In the genomic region with DNA sequence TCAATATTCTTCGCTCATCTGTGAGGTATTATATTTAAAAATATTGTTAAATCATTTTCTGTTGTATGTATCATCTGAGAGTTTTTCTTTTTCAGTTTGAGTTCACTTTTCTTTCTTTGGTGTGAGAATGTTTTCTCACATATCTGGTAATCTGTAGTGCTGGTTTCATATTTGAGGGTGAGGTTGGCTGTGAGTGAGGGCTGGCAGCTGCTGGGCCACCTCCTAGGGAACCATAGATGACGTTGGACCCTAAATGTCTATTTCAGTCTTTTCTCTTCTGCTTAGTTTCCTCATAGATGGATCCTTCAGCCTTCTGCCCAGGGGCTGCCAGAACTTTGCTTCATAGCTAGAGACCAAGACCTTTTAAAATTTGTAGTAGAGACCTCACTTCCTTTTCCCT, we compare ENCODE assay signal across 10 cellular contexts. TPM values are rescaled to one million over a fixed set of nuclear protein-coding genes. Genes with fewer than 3 reads are reported as not detected.
DNase-seq lines count a peak whose midpoint lies in the region; ATAC-seq, FAIRE-seq and TF ChIP-seq lines count a peak whose summit lies in the region.
"Had no signal": no experiment of that assay in that cellular context is flagged by ENCODE, and none has a peak within 500 bp of the region (broad histone marks: within the 10 kb centered on the region; RNA-seq: fewer than 3 reads in every experiment).

No MANE protein-coding gene starts in this region.

- H3K36me3 ChIP-seq in GM12878 (ENCODE audit: control insufficient read depth in 2 of 2, insufficient read depth in 2 of 2, low read length in 1 of 2), result peaks cover 0 to 4% of the 10 kb centered on the region in 2 experiments; a peak in 2 of 4 replicates

- ATAC-seq in activated CD4-positive, CD25-positive, alpha-beta regulatory T cell treated with anti-CD3 and anti-CD28 coated beads, Interleukin-2, amount 50 U/mL, for 24 hours, result peak; percentile 29 to 31
- peak; percentile 51 for ATAC-seq in GM21528 (IDR thresholded peaks at IDR 0.05; ENCODE audit: low FRiP score, unreplicated experiment)
- peak; percentile 42 for ATAC-seq in HG03378 (IDR thresholded peaks at IDR 0.05; ENCODE audit: unreplicated experiment)
- ATAC-seq in GM12878, result peak; percentile 66
- ATAC-seq in T-cell (replicated peaks in 1 of 4), result no peak

- peaks cover 25 to 33% (median 28%) of the 10 kb centered on the region in 3 donors for H3K4me1 Mint-ChIP-seq in T-cell

- in situ Hi-C loops in GM12878 (cut with MboI), result no loop called here

- H2AFZ ChIP-seq in GM12878 (ENCODE audit: control insufficient read depth, low read depth, low read length), result no peak overlapping the region

- FAIRE-seq in GM12878 (lab: Jason Lieb, UNC), result no peak

- no TSS peak for BruUV-seq in GM12878 (replicated peaks; lab: Mats Ljungman, UMichigan)

- no peak for TF ChIP-seq POLR2A in GM12878 (IDR thresholded peaks at IDR 0.05; ENCODE audit: low read depth, low read length)

- H3K27me3 Mint-ChIP-seq in T-cell, result no peaks in the 10 kb centered on the region
- H3K27me3 Mint-ChIP-seq: progenitor cell of endocrine pancreas had no signal

- no peak overlapping the region for H3K4me3 Mint-ChIP-seq in T-cell

- H3K4me3 ChIP-seq in GM12878, result no peak overlapping the region

- no peak for TF ChIP-seq CTCF in GM12878 (IDR thresholded peaks at IDR 0.05 in 2 of 3, conservative IDR thresholded peaks at IDR 0.05 in 1 of 3; ENCODE audit: control insufficient read depth in 2 of 3, extremely low read depth in 1 of 3, insufficient read depth in 1 of 3, low read depth in 3 of 3, low read length in 3 of 3)

- peaks cover 87% of the 10 kb centered on the region for H3K4me1 ChIP-seq in GM12878 (ENCODE audit: control insufficient read depth, insufficient read depth, low read length)

- no peak for DNase-seq in activated CD4-positive, CD25-positive, alpha-beta regulatory T cell treated with anti-CD3 and anti-CD28 coated beads, Interleukin-2, amount 50 U/mL, for 72 hours
- peak; percentile 62 for DNase-seq in GM12878 (ENCODE audit: low read depth, low spot score)
- no peak for DNase-seq in T-cell
- DNase-seq in substantia nigra (lab: John Stamatoyannopoulos, UW), result no peak
- DNase-seq in NCI-H82 (lab: John Stamatoyannopoulos, UW), result no peak

- H3K36me3 Mint-ChIP-seq in T-cell, result peaks cover 6% of the 10 kb centered on the region

- SMC1A ChIA-PET in GM12878 (lab: Charles Lee; ENCODE audit: uncharacterized antibody, unreplicated experiment), result interaction anchor here (0.7 to 2.4 kb wide), 9 partner anchors 10 to 169 kb away, joined by 3 to 7 read pairs (median 4); no protein-coding TSS in a partner anchor

- peaks cover 77% of the 10 kb centered on the region for H3K79me2 ChIP-seq in GM12878 (ENCODE audit: control insufficient read depth, insufficient read depth, low read length)

- 0% methylated on average over 2 of the region's 2 CpGs for WGBS in GM12878 (ENCODE audit: insufficient coverage, insufficient replicate concordance, low lambda C conversion rate, missing lambda C conversion rate)

- H3K4me2 ChIP-seq in GM12878 (ENCODE audit: control insufficient read depth, insufficient read depth), result peak overlapping the region; percentile 65

- intact Hi-C loops in GM12878 (cut with micrococcal nuclease; ENCODE audit: unreplicated experiment), result loop anchor here (2.0 kb wide), 1 partner anchor 49 kb away; no protein-coding TSS in a partner anchor

- POLR2A ChIA-PET in GM12878 (lab: Charles Lee), result interaction anchor here (1.7 kb wide), 1 partner anchor 12 kb away, joined by 5 read pairs; no protein-coding TSS in a partner anchor
- POLR2A ChIA-PET in T-cell (lab: Charles Lee), result interaction anchor here in 1 of 2 donors (0.6 kb wide), 1 partner anchor 427 kb away, joined by 4 read pairs; no protein-coding TSS in a partner anchor

- H3K9ac ChIP-seq in GM12878 (ENCODE audit: control insufficient read depth, insufficient read depth, low read length), result peak overlapping the region; percentile 24; the same call in 1 of the 2 replicates

- H3K27ac Mint-ChIP-seq in T-cell, result peak overlapping the region in 1 of 2 donors; percentile 73
- H3K27ac Mint-ChIP-seq: progenitor cell of endocrine pancreas had no signal

- CTCF ChIA-PET in GM12878 (lab: Yijun Ruan, JAX), result interaction anchor here (0.6 to 1.9 kb wide), 3 partner anchors 25 to 48 kb away, joined by 3 to 7 read pairs (median 3); no protein-coding TSS in a partner anchor
- CTCF ChIA-PET in T-cell (lab: Charles Lee), result no interaction called here

- H3K9me3 ChIP-seq in GM12878 (replicated peaks; ENCODE audit: control insufficient read depth, insufficient read depth, low read length), result no peaks in the 10 kb centered on the region

- H4K20me1 ChIP-seq in GM12878 (ENCODE audit: control insufficient read depth, insufficient read depth), result no peaks in the 10 kb centered on the region

- TF ChIP-seq EP300 in GM12878 (IDR thresholded peaks at IDR 0.05; ENCODE audit: borderline replicate concordance in 1 of 2, control insufficient read depth in 1 of 2, low read depth in 2 of 2, low read length in 2 of 2), result peak in 1 of 2 experiments; percentile 63; a peak in 3 of 4 replicates

- H3K9me3 Mint-ChIP-seq in T-cell, result no peaks in the 10 kb centered on the region

- H3K27me3 ChIP-seq in GM12878 (replicated peaks in 1 of 2; ENCODE audit: control insufficient read depth in 2 of 2, insufficient read depth in 2 of 2, low read length in 1 of 2), result no peaks in the 10 kb centered on the region

- H3K27ac ChIP-seq in GM12878 (ENCODE audit: control insufficient read depth, insufficient read depth) (peak overlapping the region; percentile 82), substantia nigra (ENCODE audit: low read depth, low read length, poor library complexity, severe bottlenecking) (no peak overlapping the region)
- H3K27ac ChIP-seq: 22Rv1 had no signal

- RAD21 ChIA-PET in GM12878 (lab: Charles Lee; ENCODE audit: unreplicated experiment), result interaction anchor here (1.4 to 3.1 kb wide), 4 partner anchors 12 to 169 kb away, joined by 3 to 12 read pairs (median 10); no protein-coding TSS in a partner anchor

- 0 out of 2 replicates have a peak, but pooled peaks have one; percentile 3 for TF ChIP-seq RAD21 in GM12878 (IDR thresholded peaks at IDR 0.05; ENCODE audit: insufficient read depth, low read depth, low read length)

TF ChIP-seq in GM12878, 131 proteins besides CTCF, POLR2A, EP300 and RAD21 (continues in another document):
- TF ChIP-seq RB1 (IDR thresholded peaks at IDR 0.05; ENCODE audit: borderline replicate concordance), result no peak
- TF ChIP-seq TAF1 (IDR thresholded peaks at IDR 0.05; ENCODE audit: borderline replicate concordance, low read depth, low read length), result no peak
- no peak; the same call in 1 of the 2 replicates for TF ChIP-seq MTA3 (IDR thresholded peaks at IDR 0.05; ENCODE audit: borderline replicate concordance, low read length)
- TF ChIP-seq NFIC (IDR thresholded peaks at IDR 0.05; ENCODE audit: low read depth, low read length), result peak; percentile 82; the same call in 1 of the 2 replicates
- no peak for TF ChIP-seq RCOR1 (conservative IDR thresholded peaks at IDR 0.05; ENCODE audit: low read depth, low read length)
- TF ChIP-seq CBFB (IDR thresholded peaks at IDR 0.05; ENCODE audit: low read depth), result no peak
- TF ChIP-seq SUZ12 (IDR thresholded peaks at IDR 0.05; ENCODE audit: unreplicated experiment), result no peak
- no peak for TF ChIP-seq RFX5 (IDR thresholded peaks at IDR 0.05; ENCODE audit: low read depth, low read length)
- TF ChIP-seq POLR2AphosphoS5 (IDR thresholded peaks at IDR 0.05; ENCODE audit: low read length), result no peak
- TF ChIP-seq, protein P1, sequence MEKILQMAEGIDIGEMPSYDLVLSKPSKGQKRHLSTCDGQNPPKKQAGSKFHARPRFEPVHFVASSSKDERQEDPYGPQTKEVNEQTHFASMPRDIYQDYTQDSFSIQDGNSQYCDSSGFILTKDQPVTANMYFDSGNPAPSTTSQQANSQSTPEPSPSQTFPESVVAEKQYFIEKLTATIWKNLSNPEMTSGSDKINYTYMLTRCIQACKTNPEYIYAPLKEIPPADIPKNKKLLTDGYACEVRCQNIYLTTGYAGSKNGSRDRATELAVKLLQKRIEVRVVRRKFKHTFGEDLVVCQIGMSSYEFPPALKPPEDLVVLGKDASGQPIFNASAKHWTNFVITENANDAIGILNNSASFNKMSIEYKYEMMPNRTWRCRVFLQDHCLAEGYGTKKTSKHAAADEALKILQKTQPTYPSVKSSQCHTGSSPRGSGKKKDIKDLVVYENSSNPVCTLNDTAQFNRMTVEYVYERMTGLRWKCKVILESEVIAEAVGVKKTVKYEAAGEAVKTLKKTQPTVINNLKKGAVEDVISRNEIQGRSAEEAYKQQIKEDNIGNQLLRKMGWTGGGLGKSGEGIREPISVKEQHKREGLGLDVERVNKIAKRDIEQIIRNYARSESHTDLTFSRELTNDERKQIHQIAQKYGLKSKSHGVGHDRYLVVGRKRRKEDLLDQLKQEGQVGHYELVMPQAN (conservative IDR thresholded peaks at IDR 0.05), result no peak
- TF ChIP-seq CEBPB (IDR thresholded peaks at IDR 0.05; ENCODE audit: borderline replicate concordance in 1 of 2, low read depth in 2 of 2, low read length in 2 of 2), result no peak
- TF ChIP-seq CREB1 (IDR thresholded peaks at IDR 0.05; ENCODE audit: low read depth), result peak; percentile 71

RNA-seq across cellular contexts. Expression of gene MGAT5, which starts 33.5 kb away (rescaled TPM):
- 135 and 137 TPM in 2 replicates for total RNA-seq in GM12878 (2013; cell fraction: nucleolus; rRNA removed)
- total RNA-seq in GM12878 (2014; rRNA removed), result 54.3 and 54.6 TPM in 2 replicates
- 53.7 and 54.0 TPM in 2 replicates for total RNA-seq in GM12878 (2014; rRNA removed; fragmentation: Illumina TruSeq; extraction: Trizol)
- total RNA-seq in GM12878 (2021), result 104 and 109 TPM in 2 replicates
- 32.2 TPM for polyA plus RNA-seq in GM12878 (2011; ENCODE audit: low read depth)
- 30.1 and 31.5 TPM in 2 replicates for polyA plus RNA-seq in GM12878 (2011; rRNA removed)
- polyA plus RNA-seq in GM12878 (2011; cell fraction: cytosol; rRNA removed), result 34.4 and 35.9 TPM in 2 replicates
- polyA plus RNA-seq in GM12878 (2011; cell fraction: nucleus; rRNA removed), result 27.6 and 27.9 TPM in 2 replicates
- polyA plus RNA-seq in GM12878 (2012), result 33.0 and 39.4 TPM in 2 replicates
- polyA plus RNA-seq in GM12878 (2014; fragmentation: Illumina TruSeq; extraction: Trizol), result 55.3 and 58.4 TPM in 2 replicates
- polyA plus RNA-seq in GM12878 (2014; fragmentation: Nextera tagmentation; extraction: Ambion mirVana), result 1 to 10 TPM; 9.1 to 9.8 TPM
- polyA plus RNA-seq in GM12878 (2014; rRNA removed), result 40.2 and 40.9 TPM in 2 replicates
- 1 to 10 TPM; 4.9 to 6.3 TPM for polyA plus RNA-seq in GM12878 (2016; fragmentation: Nextera tagmentation; extraction: Ambion mirVana)
- 126 and 130 TPM in 2 replicates for polyA minus RNA-seq in GM12878 (2011; rRNA and poly(A)+ RNA removed)
- polyA minus RNA-seq in GM12878 (2011; cell fraction: cytosol; rRNA and poly(A)+ RNA removed), result 31.1 and 35.7 TPM in 2 replicates
- 117 and 129 TPM in 2 replicates for polyA minus RNA-seq in GM12878 (2011; cell fraction: nucleus; rRNA and poly(A)+ RNA removed)
- total RNA-seq in T-cell, result 10 to 100 TPM; 61.1 to 94.9 (median 81.8) TPM

Comparison
In these comparisons a context has a peak if more than half of its experiments do, and no peak if none do; other contexts are left out.
1. ATAC-seq: peak in activated CD4-positive, CD25-positive, alpha-beta regulatory T cell treated with anti-CD3 and anti-CD28 coated beads, Interleukin-2, amount 50 U/mL, for 24 hours (2 of 2), GM21528 (single experiment), HG03378 (single experiment) and GM12878 (single experiment); none in T-cell (0 of 4).